Comparison of ENCODE assay signal across 12 cellular contexts in genomic region chr2:234448506-234449169, GRCh38. TPM values are rescaled to one million over a fixed set of nuclear protein-coding genes. Genes with fewer than 3 reads are reported as not detected.
A peak's percentile ranks its signal among the peaks of the same experiment; 100 is the strongest.
DNase-seq lines count a peak whose midpoint lies in the region; ATAC-seq and TF ChIP-seq lines count a peak whose summit lies in the region.
"Had no signal": no experiment of that assay in that cellular context is flagged by ENCODE, and none has a peak within 500 bp of the region (broad histone marks: within the 10 kb centered on the region; RNA-seq: fewer than 3 reads in every experiment).

No MANE protein-coding gene starts in this region.

- peaks cover 65 to 97% (median 77%) of the 10 kb centered on the region in 4 donors for H3K4me1 Mint-ChIP-seq in CD4-positive, alpha-beta memory T cell
- H3K4me1 Mint-ChIP-seq in natural killer cell: peaks cover 77 to 78% of the 10 kb centered on the region in 2 donors

- peaks cover 0 to 7% (median 3%) of the 10 kb centered on the region in 8 donors for H3K9me3 Mint-ChIP-seq in CD4-positive, alpha-beta memory T cell
- H3K9me3 Mint-ChIP-seq in natural killer cell: no peaks in the 10 kb centered on the region

- WGBS in ectodermal cell, 2 experiments: 15% methylated on average over 13 of the region's 13 CpGs

- no peaks in the 10 kb centered on the region for H3K27me3 ChIP-seq in CD4-positive, alpha-beta memory T cell (ENCODE audit: insufficient read depth, low read length)
- peaks cover 6% of the 10 kb centered on the region for H3K27me3 ChIP-seq in HUES48 (ENCODE audit: control insufficient read depth, insufficient read depth, low read length)
- H3K27me3 ChIP-seq in ectodermal cell (ENCODE audit: control insufficient read depth, insufficient read depth, low read length, poor library complexity, severe bottlenecking): no peaks in the 10 kb centered on the region

- no peak overlapping the region for H3K4me3 ChIP-seq in CD4-positive, alpha-beta memory T cell (ENCODE audit: low read length in 2 of 2)
- H3K4me3 ChIP-seq in HUES48 (ENCODE audit: low read depth, low read length) (no peak overlapping the region), ectodermal cell (ENCODE audit: insufficient read depth, low read depth, low read length) (no peak overlapping the region), coronary artery (no peak overlapping the region)

- no peak for DNase-seq in CD4-positive, alpha-beta memory T cell
- DNase-seq in natural killer cell: no peak
- no peak for DNase-seq in DMS 273 (lab: John Stamatoyannopoulos, UW; ENCODE audit: unreplicated experiment)
- DNase-seq in coronary artery (ENCODE audit: low spot score): no peak
- DNase-seq: activated gamma-delta T cell treated with Interleukin-2 at 50 U/mL for 16 hours, DMS 273 treated with DMSO at 0.1 percent for 48 hours, NCI-H1048, NCI-H446 had no signal

- peaks cover 27 to 35% of the 10 kb centered on the region in 2 donors for H3K36me3 Mint-ChIP-seq in CD4-positive, alpha-beta memory T cell
- no peaks in the 10 kb centered on the region for H3K36me3 Mint-ChIP-seq in natural killer cell

- TF ChIP-seq CTCF in natural killer cell (IDR thresholded peaks at IDR 0.05): no peak
- no peak for TF ChIP-seq CTCF in coronary artery (IDR thresholded peaks at IDR 0.05)

- ATAC-seq in natural killer cell (no peak), HG03432 (IDR thresholded peaks at IDR 0.05; ENCODE audit: unreplicated experiment) (no peak), GM18511 (IDR thresholded peaks at IDR 0.05; ENCODE audit: unreplicated experiment) (no peak)

- H3K27me3 Mint-ChIP-seq in CD4-positive, alpha-beta memory T cell: no peaks in the 10 kb centered on the region
- no peaks in the 10 kb centered on the region for H3K27me3 Mint-ChIP-seq in natural killer cell (ENCODE audit: low read depth in 2 of 2)

- H3K36me3 ChIP-seq in CD4-positive, alpha-beta memory T cell (ENCODE audit: insufficient read depth, low read length): no peaks in the 10 kb centered on the region
- no peaks in the 10 kb centered on the region for H3K36me3 ChIP-seq in HUES48 (ENCODE audit: control insufficient read depth, insufficient read depth, low read length)
- no peaks in the 10 kb centered on the region for H3K36me3 ChIP-seq in ectodermal cell (ENCODE audit: control insufficient read depth, insufficient read depth, low read length)

- POLR2A ChIA-PET in CD4-positive, alpha-beta memory T cell (lab: Charles Lee; ENCODE audit: partially characterized antibody): interaction anchor here (0.9 to 25.9 kb wide), 10 partner anchors 10 to 308 kb away, joined by 3 to 859 read pairs (median 43); partner anchors contain the start of gene ARL4C

- H3K27ac Mint-ChIP-seq in CD4-positive, alpha-beta memory T cell: peak overlapping the region; percentile 98 to 100 (median 100)
- peak overlapping the region; percentile 98 to 99 for H3K27ac Mint-ChIP-seq in natural killer cell

- peak overlapping the region; percentile 22; the same call in 1 of the 2 replicates for H3K9ac ChIP-seq in HUES48 (ENCODE audit: low read depth, low read length)

- peak overlapping the region; percentile 84 for H3K27ac ChIP-seq in CD4-positive, alpha-beta memory T cell (ENCODE audit: low read depth, low read length)
- H3K27ac ChIP-seq in HUES48 (ENCODE audit: low read depth, low read length) (peak overlapping the region; percentile 97), ectodermal cell (ENCODE audit: insufficient read depth, low read depth, low read length, poor library complexity, severe bottlenecking) (peak overlapping the region; percentile 94), coronary artery (no peak overlapping the region)

- intact Hi-C loops in CD4-positive, alpha-beta memory T cell (cut with micrococcal nuclease): no loop called here
- intact Hi-C loops in natural killer cell (cut with micrococcal nuclease): no loop called here

- H3K9me3 ChIP-seq in CD4-positive, alpha-beta memory T cell (ENCODE audit: control insufficient read depth in 1 of 2, low read length in 2 of 2): no peaks in the 10 kb centered on the region
- H3K9me3 ChIP-seq in HUES48 (ENCODE audit: control insufficient read depth, insufficient read depth, low read length): no peaks in the 10 kb centered on the region
- no peaks in the 10 kb centered on the region for H3K9me3 ChIP-seq in ectodermal cell (ENCODE audit: control insufficient read depth, low read length)

- H3K4me3 Mint-ChIP-seq in CD4-positive, alpha-beta memory T cell: peak overlapping the region in 5 of 8 donors; percentile 6 to 57 (median 29)
- peak overlapping the region; percentile 17 for H3K4me3 Mint-ChIP-seq in natural killer cell

- peaks cover 97% of the 10 kb centered on the region for H3K4me1 ChIP-seq in CD4-positive, alpha-beta memory T cell (ENCODE audit: insufficient read depth, low read length)
- peaks cover 45% of the 10 kb centered on the region for H3K4me1 ChIP-seq in HUES48 (ENCODE audit: control insufficient read depth, insufficient read depth, low read length)
- peaks cover 43% of the 10 kb centered on the region for H3K4me1 ChIP-seq in ectodermal cell (ENCODE audit: control insufficient read depth, insufficient read depth, low read length)

- CTCF ChIA-PET in CD4-positive, alpha-beta memory T cell (lab: Charles Lee; ENCODE audit: partially characterized antibody): interaction anchor here (0.6 to 1.9 kb wide), 6 partner anchors 18 to 366 kb away, joined by 4 to 9 read pairs (median 4); no protein-coding TSS in a partner anchor

RNA-seq across cellular contexts. Expression of gene ARL4C, which starts 48.2 kb away (rescaled TPM):
- 100 to 1,000 TPM; 225 to 239 TPM for total RNA-seq in CD4-positive, alpha-beta memory T cell
- polyA plus RNA-seq in CD4-positive, alpha-beta memory T cell: 100 to 1,000 TPM; 136 to 149 TPM
- 219 TPM for polyA plus RNA-seq in ectodermal cell (2013, experiment 1 of 4)
- polyA plus RNA-seq in ectodermal cell (2013, experiment 2 of 4): 213 TPM
- polyA plus RNA-seq in ectodermal cell (2013, experiment 3 of 4): 153 TPM
- polyA plus RNA-seq in ectodermal cell (2013, experiment 4 of 4): 169 TPM
- 100 to 1,000 TPM; 492 to 756 (median 664) TPM for total RNA-seq in natural killer cell

Comparison
In these comparisons a context has a peak if more than half of its experiments do, and no peak if none do; other contexts are left out.
1. H3K27ac ChIP-seq: peak in CD4-positive, alpha-beta memory T cell (single experiment), HUES48 (single experiment) and ectodermal cell (single experiment); none in coronary artery (0 of 2).